In the genomic region with DNA sequence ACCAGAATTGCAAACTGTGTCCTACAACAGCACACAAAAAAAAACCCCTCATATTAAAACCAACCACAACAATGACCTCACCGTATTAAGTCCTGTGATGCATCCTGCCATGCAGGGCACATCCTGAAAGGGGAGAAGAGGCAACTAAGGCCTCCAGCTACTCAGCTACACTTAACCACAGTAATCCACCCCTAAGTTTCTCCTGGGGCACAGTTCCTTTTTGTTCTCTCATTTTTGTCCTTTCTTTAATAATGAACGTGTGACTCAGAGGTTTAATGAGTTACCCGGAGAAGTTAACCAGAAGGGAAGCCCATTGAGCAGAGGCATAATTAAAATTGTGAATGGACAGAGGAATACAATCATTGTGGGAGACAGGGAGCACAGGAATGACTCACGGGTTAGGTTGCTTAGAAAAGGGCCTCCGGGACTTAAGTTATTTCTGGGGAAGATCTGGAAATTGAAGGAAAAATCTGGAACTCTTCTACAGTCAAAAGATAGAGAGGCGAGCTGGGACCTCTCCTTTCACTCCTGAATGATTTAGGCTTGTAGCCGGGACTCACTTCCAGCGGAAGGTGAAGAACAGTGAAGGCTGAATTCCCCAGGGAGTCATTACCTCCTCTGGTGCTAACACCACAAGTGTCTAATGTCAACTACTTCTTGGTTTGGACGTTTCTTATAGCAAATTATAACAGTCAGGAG, we compare ENCODE assay signal across 8 cellular contexts. TPM values are rescaled to one million over a fixed set of nuclear protein-coding genes. Genes with fewer than 3 reads are reported as not detected.
DNase-seq lines count a peak whose midpoint lies in the region; ATAC-seq and TF ChIP-seq lines count a peak whose summit lies in the region.

No MANE protein-coding gene starts in this region.

- peak; percentile 62 for ATAC-seq in GM18520 (IDR thresholded peaks at IDR 0.05; ENCODE audit: unreplicated experiment)
- ATAC-seq in HG02885 (IDR thresholded peaks at IDR 0.05; ENCODE audit: poor library complexity, unreplicated experiment): peak; percentile 37
- no peak for ATAC-seq in GM18505 (IDR thresholded peaks at IDR 0.05; ENCODE audit: unreplicated experiment)

- intact Hi-C loops in prostate gland (cut with DNase I): no loop called here
- intact Hi-C loops in ascending aorta (cut with DNase I): no loop called here

- H3K4me1 ChIP-seq in NT2/D1 (ENCODE audit: insufficient read depth, insufficient read length) (peaks cover 7% of the 10 kb centered on the region), prostate gland (replicated peaks) (no peaks in the 10 kb centered on the region), ascending aorta (no peaks in the 10 kb centered on the region)

- no peak for TF ChIP-seq POLR2A in prostate gland (IDR thresholded peaks at IDR 0.05)
- no peak for TF ChIP-seq POLR2A in GM18505 (IDR thresholded peaks at IDR 0.05; ENCODE audit: borderline replicate concordance, extremely low read depth, insufficient read depth, insufficient read length)

- DNase-seq in NT2/D1 (ENCODE audit: low read depth, low spot score) (peak; percentile 55), fibroblast of the aortic adventitia (ENCODE audit: low read depth) (peak; percentile 83), prostate gland (ENCODE audit: low spot score) (no peak), NCI-H1694 (lab: John Stamatoyannopoulos, UW) (no peak), ascending aorta (ENCODE audit: low spot score in 2 of 2) (no peak)

- H3K9me3 ChIP-seq in NT2/D1 (ENCODE audit: insufficient read depth, low read length) (peaks cover 12% of the 10 kb centered on the region; the same call in 1 of the 2 replicates), prostate gland (no peaks in the 10 kb centered on the region), ascending aorta (no peaks in the 10 kb centered on the region)

- H3K27ac ChIP-seq in prostate gland (no peak overlapping the region), ascending aorta (no peak overlapping the region)

- H3K27me3 ChIP-seq in NT2/D1 (ENCODE audit: insufficient read depth, insufficient read length) (no peaks in the 10 kb centered on the region), prostate gland (replicated peaks; ENCODE audit: insufficient read depth) (no peaks in the 10 kb centered on the region), ascending aorta (no peaks in the 10 kb centered on the region)

- 58% methylated on average over 9 of the region's 9 CpGs for WGBS in prostate gland

- no peak overlapping the region for H3K9ac ChIP-seq in NT2/D1 (ENCODE audit: insufficient read length, low read depth)

- no peak for TF ChIP-seq CTCF in fibroblast of the aortic adventitia (IDR thresholded peaks at IDR 0.05; ENCODE audit: insufficient read depth, low read length)
- TF ChIP-seq CTCF in prostate gland (IDR thresholded peaks at IDR 0.05): no peak
- TF ChIP-seq CTCF in ascending aorta (IDR thresholded peaks at IDR 0.05): no peak

- H3K36me3 ChIP-seq in NT2/D1 (ENCODE audit: insufficient read depth, insufficient read length, low read length) (no peaks in the 10 kb centered on the region), prostate gland (no peaks in the 10 kb centered on the region), ascending aorta (no peaks in the 10 kb centered on the region)

- H3K4me3 ChIP-seq in NT2/D1 (ENCODE audit: insufficient read length, low read depth) (no peak overlapping the region), fibroblast of the aortic adventitia (ENCODE audit: low read depth, low read length) (no peak overlapping the region), prostate gland (no peak overlapping the region), ascending aorta (no peak overlapping the region)

RNA-seq across cellular contexts. Expression of a gene that starts 36.9 kb away (rescaled TPM):
- total RNA-seq in fibroblast of the aortic adventitia (ENCODE audit: low replicate concordance) (1.1 and 1.2 TPM in 2 replicates), prostate gland (10 to 100 TPM in 1 of 2 donors, 1 to 10 TPM in 1; 9.3 to 11.2 TPM), ascending aorta (0.32 TPM)

Comparison
In these comparisons a context has a peak if more than half of its experiments do, and no peak if none do; other contexts are left out.
1. DNase-seq: peak in NT2/D1 (single experiment) and fibroblast of the aortic adventitia (single experiment); none in prostate gland (single experiment), NCI-H1694 (single experiment) and ascending aorta (0 of 2).